11 cellular contexts compared by ENCODE assay signal in genomic region chr1:62286778-62287224, GRCh38. TPM values are rescaled to one million over a fixed set of nuclear protein-coding genes. Genes with fewer than 3 reads are reported as not detected.
DNase-seq lines count a peak whose midpoint lies in the region; ATAC-seq, FAIRE-seq and TF ChIP-seq lines count a peak whose summit lies in the region.
"Had no signal": no experiment of that assay in that cellular context is flagged by ENCODE, and none has a peak within 500 bp of the region (broad histone marks: within the 10 kb centered on the region; RNA-seq: fewer than 3 reads in every experiment).

No MANE protein-coding gene starts in this region.

- H3F3A ChIP-seq in GM23338 (replicated peaks; ENCODE audit: low read depth), result peaks cover 7% of the 10 kb centered on the region; the same call in 1 of the 2 replicates

- 20 to 28% methylated on average over 9 of the region's 9 CpGs for WGBS in pancreas, 2 donors

- H3K27me3 Mint-ChIP-seq in GM23338 (ENCODE audit: insufficient read depth, low read depth, poor library complexity) (peaks cover 57% of the 10 kb centered on the region), endothelial cell (ENCODE audit: unreplicated experiment) (peaks cover 2% of the 10 kb centered on the region)

- no peak overlapping the region for H2AFZ ChIP-seq in GM23338

- no peaks in the 10 kb centered on the region for H3K9me3 ChIP-seq in pancreas
- H3K9me3 ChIP-seq: ascending aorta had no signal

- intact Hi-C loops in pancreas (cut with DNase I), result no loop called here

- no peak overlapping the region for H3K27ac Mint-ChIP-seq in GM23338
- peak overlapping the region; percentile 91 for H3K27ac Mint-ChIP-seq in endothelial cell (ENCODE audit: unreplicated experiment)

- H3K4me1 Mint-ChIP-seq in GM23338 (peaks cover 61% of the 10 kb centered on the region), endothelial cell (ENCODE audit: unreplicated experiment) (peaks cover 44% of the 10 kb centered on the region)

- no peaks in the 10 kb centered on the region for H3K36me3 Mint-ChIP-seq in GM23338 (ENCODE audit: low read depth)
- no peaks in the 10 kb centered on the region for H3K36me3 Mint-ChIP-seq in endothelial cell (ENCODE audit: low read depth, unreplicated experiment)

- no peaks in the 10 kb centered on the region for H4K20me1 ChIP-seq in GM23338 (replicated peaks; ENCODE audit: insufficient read depth)

- H3K36me3 ChIP-seq in GM23338 (ENCODE audit: insufficient read depth), result no peaks in the 10 kb centered on the region
- no peaks in the 10 kb centered on the region for H3K36me3 ChIP-seq in pancreas
- H3K36me3 ChIP-seq: ascending aorta had no signal

- H3K4me3 Mint-ChIP-seq in GM23338, result peak overlapping the region; percentile 63
- peak overlapping the region; percentile 82 for H3K4me3 Mint-ChIP-seq in endothelial cell (ENCODE audit: unreplicated experiment)

- H3K9me3 Mint-ChIP-seq in GM23338, result no peaks in the 10 kb centered on the region
- H3K9me3 Mint-ChIP-seq in endothelial cell (ENCODE audit: unreplicated experiment), result no peaks in the 10 kb centered on the region

- H3K4me2 ChIP-seq in GM23338, result peak overlapping the region; percentile 56

- H3K4me1 ChIP-seq in GM23338 (ENCODE audit: insufficient read depth), result peaks cover 52% of the 10 kb centered on the region
- H3K4me1 ChIP-seq in pancreas, result peaks cover 9 to 26% (median 20%) of the 10 kb centered on the region in 3 donors
- H3K4me1 ChIP-seq: ascending aorta had no signal

- ATAC-seq in GM23338 (peak; percentile 76), pancreas (peak; percentile 61 to 64 (median 64)), GM21576 (IDR thresholded peaks at IDR 0.05; ENCODE audit: unreplicated experiment) (no peak), GM18519 (IDR thresholded peaks at IDR 0.05; ENCODE audit: low FRiP score, unreplicated experiment) (no peak)

- DNase-seq in GM23338 (ENCODE audit: low spot score), result peak; percentile 81
- DNase-seq in NCI-H748 treated with DMSO at 0.1 percent for 48 hours (lab: John Stamatoyannopoulos, UW), result peak; percentile 14
- peak; percentile 55 for DNase-seq in endothelial cell (ENCODE audit: low spot score)
- no peak for DNase-seq in pancreas
- DNase-seq in GM20000 (ENCODE audit: low spot score), result no peak
- DNase-seq in NCI-H2196 treated with DMSO at 0.1 percent for 48 hours (lab: John Stamatoyannopoulos, UW; ENCODE audit: unreplicated experiment), result no peak
- DNase-seq: occipital lobe had no signal

- H3K27me3 ChIP-seq in GM23338 (ENCODE audit: insufficient read depth), result peaks cover 73% of the 10 kb centered on the region
- H3K27me3 ChIP-seq in pancreas, result no peaks in the 10 kb centered on the region
- H3K27me3 ChIP-seq: ascending aorta had no signal

- H3K4me3 ChIP-seq in GM23338 (peak overlapping the region; percentile 27), pancreas (peak overlapping the region in 2 of 4 donors; percentile 4 to 26)
- H3K4me3 ChIP-seq: ascending aorta had no signal

- H3K79me2 ChIP-seq in GM23338 (replicated peaks; ENCODE audit: insufficient read depth), result no peaks in the 10 kb centered on the region

- H3K9me2 ChIP-seq in GM23338 (ENCODE audit: insufficient read depth), result no peaks in the 10 kb centered on the region

- TF ChIP-seq CTCF in GM23338 (conservative IDR thresholded peaks at IDR 0.05; ENCODE audit: low read depth in 2 of 2) (no peak), endothelial cell (IDR thresholded peaks at IDR 0.05; ENCODE audit: unreplicated experiment) (no peak), pancreas (IDR thresholded peaks at IDR 0.05) (no peak), GM20000 (IDR thresholded peaks at IDR 0.05; ENCODE audit: extremely low read depth, missing control alignments) (no peak)

- FAIRE-seq in pancreas (lab: Jason Lieb, UNC), result no peak

- H3K27ac ChIP-seq in GM23338 (ENCODE audit: low read depth) (no peak overlapping the region), pancreas (peak overlapping the region in 3 of 4 donors; percentile 16 to 45 (median 17))
- H3K27ac ChIP-seq: ascending aorta had no signal

TF ChIP-seq in GM23338, 12 proteins besides CTCF, POLR2A, EP300 and RAD21:
- 0 out of 2 replicates have a peak, but pooled peaks have one; percentile 47 for TF ChIP-seq ETS1 (IDR thresholded peaks at IDR 0.05)
- TF ChIP-seq STAT1 (IDR thresholded peaks at IDR 0.05; ENCODE audit: unreplicated experiment), result no peak
- peak; percentile 37; the same call in 1 of the 2 replicates for TF ChIP-seq CREB1 (CRISPR knock-in tag; IDR thresholded peaks at IDR 0.05; ENCODE audit: low read depth)
- no peak for TF ChIP-seq ZNF114 (CRISPR knock-in tag; IDR thresholded peaks at IDR 0.05)
- no peak for TF ChIP-seq ZNF331 (CRISPR knock-in tag; IDR thresholded peaks at IDR 0.05; ENCODE audit: low read depth)
- 0 out of 2 replicates have a peak, but pooled peaks have one; percentile 24 for TF ChIP-seq NANOG (IDR thresholded peaks at IDR 0.05; ENCODE audit: borderline replicate concordance)
- TF ChIP-seq ZNF462 (CRISPR knock-in tag; IDR thresholded peaks at IDR 0.05), result no peak
- TF ChIP-seq POLR2AphosphoS5 (IDR thresholded peaks at IDR 0.05; ENCODE audit: low read depth), result no peak

RNA-seq across cellular contexts. Expression of gene KANK4, which starts 32.4 kb away (rescaled TPM):
- 0.19 and 0.42 TPM in 2 replicates for total RNA-seq in GM23338 (2014; rRNA removed; shearing (Covaris generic))
- polyA plus RNA-seq in GM23338 (2016; fragmentation: Nextera tagmentation; extraction: Ambion mirVana) (0.31 and 0.49 TPM in 2 replicates), pancreas (1 to 10 TPM; 2.4 to 4.6 TPM)
- total RNA-seq in endothelial cell (ENCODE audit: unreplicated experiment) (1.4 TPM), pancreas (10 to 100 TPM in 2 of 6 donors, 1 to 10 TPM in 4; 7.1 to 12.5 (median 9.1) TPM)
- total RNA-seq: ascending aorta, SK-MEL-5 had no signal

Comparison
In these comparisons a context has a peak if more than half of its experiments do, and no peak if none do; other contexts are left out.
1. ATAC-seq: peak in GM23338 (single experiment) and pancreas (4 of 4); none in GM21576 (single experiment) and GM18519 (single experiment).
2. DNase-seq: peak in GM23338 (single experiment), NCI-H748 treated with DMSO at 0.1 percent for 48 hours (single experiment) and endothelial cell (single experiment); none in pancreas (0 of 6), GM20000 (single experiment) and NCI-H2196 treated with DMSO at 0.1 percent for 48 hours (single experiment).